Comparison of ENCODE assay signal across 10 cellular contexts in the genomic region with DNA sequence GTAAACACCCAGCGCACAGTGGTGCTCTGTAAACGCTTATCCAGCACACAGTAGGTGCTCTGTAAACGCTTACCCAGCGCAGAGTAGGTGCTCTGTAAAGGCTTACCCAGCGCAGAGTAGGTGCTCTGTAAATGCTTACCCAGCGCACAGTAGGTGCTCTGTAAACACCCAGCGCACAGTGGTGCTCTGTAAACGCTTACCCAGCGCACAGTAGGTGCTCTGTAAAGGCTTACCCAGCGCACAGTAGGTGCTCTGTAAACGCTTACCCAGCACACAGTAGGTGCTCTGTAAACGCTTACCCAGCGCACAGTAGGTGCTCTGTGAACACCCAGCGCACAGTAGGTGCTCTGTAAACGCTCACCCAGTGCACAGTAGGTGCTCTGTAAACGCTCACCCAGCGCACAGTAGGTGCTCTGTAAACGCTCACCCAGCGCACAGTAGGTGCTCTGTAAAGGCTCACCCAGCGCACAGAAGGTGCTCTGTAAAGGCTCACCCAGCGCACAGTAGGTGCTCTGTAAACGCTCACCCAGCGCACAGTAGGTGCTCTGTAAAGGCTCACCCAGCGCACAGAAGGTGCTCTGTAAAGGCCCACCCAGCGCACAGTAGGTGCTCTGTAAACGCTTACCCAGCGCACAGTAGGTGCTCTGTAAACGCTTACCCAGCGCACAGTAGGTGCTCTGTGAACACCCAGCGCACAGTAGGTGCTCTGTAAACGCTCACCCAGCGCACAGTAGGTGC. TPM values are rescaled to one million over a fixed set of nuclear protein-coding genes. Genes with fewer than 3 reads are reported as not detected.
"Had no signal": no experiment of that assay in that cellular context is flagged by ENCODE, and none has a peak within 500 bp of the region (broad histone marks: within the 10 kb centered on the region; RNA-seq: fewer than 3 reads in every experiment).

No MANE protein-coding gene starts in this region.

RNA-seq across cellular contexts. Expression of a gene that starts 14.3 kb away (rescaled TPM):
- total RNA-seq: activated B cell treated with CpG ODN at 0.5 μM for 24 hours; activated naive CD8-positive, alpha-beta T cell treated with anti-CD3 and anti-CD28 coated beads for 36 hours; dermis blood vessel endothelial cell; esophagus squamous epithelium; gastroesophageal sphincter; glomerular endothelial cell had no signal

RNA-seq across cellular contexts. Expression of a gene that starts 14.5 kb away (rescaled TPM):
- total RNA-seq: activated B cell treated with CpG ODN at 0.5 μM for 24 hours; activated CD4-positive, alpha-beta memory T cell treated with anti-CD3 and anti-CD28 coated beads, Interleukin-2, amount 10 ng/mL, durations not matched to agents 7 days and 5 days; activated CD4-positive, alpha-beta T cell treated with anti-CD3 and anti-CD28 coated beads, Interleukin-2, amount 10 ng/mL, durations not matched to agents 7 days and 5 days; activated naive CD8-positive, alpha-beta T cell treated with anti-CD3 and anti-CD28 coated beads for 36 hours; activated T-cell treated with anti-CD3 and anti-CD28 coated beads, Interleukin-2, amount 50 U/mL, for 4 hours; dermis blood vessel endothelial cell; esophagus squamous epithelium had no signal
- polyA plus RNA-seq: esophagus had no signal
